Comparison of ENCODE assay signal across 8 cellular contexts in genomic region chr19:44061038-44061437, GRCh38.
"Had no signal": no experiment of that assay in that cellular context is flagged by ENCODE, and none has a peak within 500 bp of the region (broad histone marks: within the 10 kb centered on the region; RNA-seq: fewer than 3 reads in every experiment).

No MANE protein-coding gene starts in this region.

- H3K4me1 Mint-ChIP-seq: IgD-negative memory B cell had no signal

- DNase-seq: IMR-90, KBM-7, KG1 had no signal

- H3K27me3 Mint-ChIP-seq: IgD-negative memory B cell had no signal

- H3K4me2 ChIP-seq: KMS-11 had no signal

- ATAC-seq: K562 had no signal

- H3K27ac ChIP-seq: HL-60, KMS-11 had no signal

- H3K4me3 ChIP-seq: K562 had no signal

- FAIRE-seq: HTR-8/SVneo, K562 had no signal

- H3K9ac ChIP-seq: KMS-11 had no signal
